ENCODE assay signal across 8 cellular contexts in genomic region chr14:21309238-21309636, GRCh38. TPM values are rescaled to one million over a fixed set of nuclear protein-coding genes. Genes with fewer than 3 reads are reported as not detected.
A peak's percentile ranks its signal among the peaks of the same experiment; 100 is the strongest.
DNase-seq lines count a peak whose midpoint lies in the region; ATAC-seq, FAIRE-seq and TF ChIP-seq lines count a peak whose summit lies in the region.

No MANE protein-coding gene starts in this region.

- ATAC-seq in HepG2, result no peak
- ATAC-seq in thoracic aorta (ENCODE audit: insufficient number of reproducible peaks, low FRiP score, low read depth), result no peak
- ATAC-seq in esophagus mucosa, result no peak

- POLR2A ChIA-PET in HepG2 (lab: Yijun Ruan, JAX), result interaction anchor here (0.8 to 2.8 kb wide), 14 partner anchors 11 to 202 kb away, joined by 3 to 11 read pairs (median 4); partner anchors contain the start of genes CHD8 and METTL3

- peaks cover 12% of the 10 kb centered on the region for H3K27me3 ChIP-seq in adipocyte (replicated peaks; ENCODE audit: control insufficient read depth, insufficient read depth, low read length)
- H3K27me3 ChIP-seq in HepG2 (ENCODE audit: control insufficient read depth in 1 of 2, insufficient read depth in 2 of 2, low read length in 2 of 2), result no peaks in the 10 kb centered on the region; a peak in 1 of 5 replicates
- H3K27me3 ChIP-seq in thoracic aorta (replicated peaks; ENCODE audit: insufficient read depth), result no peaks in the 10 kb centered on the region

- H3K4me1 ChIP-seq in adipocyte (ENCODE audit: control insufficient read depth, insufficient read depth, low read length) (peaks cover 5% of the 10 kb centered on the region), HepG2 (ENCODE audit: insufficient read depth, low read length) (peaks cover 43% of the 10 kb centered on the region), thoracic aorta (ENCODE audit: control insufficient read depth in 1 of 2, low read depth in 2 of 2) (peaks cover 0 to 7% of the 10 kb centered on the region in 2 donors)

- TF ChIP-seq RAD21 in HepG2 (CRISPR knock-in tag; IDR thresholded peaks at IDR 0.05), result no peak

- no peak overlapping the region for H3K9ac ChIP-seq in adipocyte (ENCODE audit: low read length)
- peak overlapping the region; percentile 58 for H3K9ac ChIP-seq in HepG2 (ENCODE audit: insufficient read depth, low read depth, low read length)

- H3K9me3 ChIP-seq in adipocyte (ENCODE audit: control insufficient read depth, low read length) (no peaks in the 10 kb centered on the region), HepG2 (ENCODE audit: low read length) (no peaks in the 10 kb centered on the region), thoracic aorta (no peaks in the 10 kb centered on the region)

- in situ Hi-C loops in HepG2 (cut with HindIII; ENCODE audit: extremely low pct_ligation_motif_present, low pct_unique_long_range_greater_than_20kb), result no loop called here

- peak overlapping the region; percentile 33 for H2AFZ ChIP-seq in HepG2 (ENCODE audit: low read length)

- BruUV-seq in HepG2 (replicated peaks; lab: Mats Ljungman, UMichigan), result TSS peak; percentile 88

- H3K9me3 Mint-ChIP-seq in activated T-cell treated with anti-CD3 and anti-CD28 coated beads, Interleukin-2, amount 50 U/mL, for 24 hours, result peaks cover 3% of the 10 kb centered on the region

- H3K36me3 ChIP-seq in adipocyte (ENCODE audit: control insufficient read depth, insufficient read depth, low read length, severe bottlenecking) (no peaks in the 10 kb centered on the region), HepG2 (replicated peaks in 1 of 2; ENCODE audit: control insufficient read depth in 1 of 2, insufficient read depth in 2 of 2, low read length in 2 of 2) (no peaks in the 10 kb centered on the region), thoracic aorta (no peaks in the 10 kb centered on the region)

- H3K4me2 ChIP-seq in HepG2 (ENCODE audit: low read depth, low read length), result peak overlapping the region; percentile 94

- no peak for DNase-seq in activated T-cell treated with anti-CD3 and anti-CD28 coated beads, Interleukin-2, amount 50 U/mL, for 24 hours
- DNase-seq in activated T-cell treated with anti-CD3 and anti-CD28 coated beads for 4 hours, result no peak
- DNase-seq in adipocyte (ENCODE audit: low read depth), result no peak
- DNase-seq in HepG2 (ENCODE audit: low spot score), result no peak
- DNase-seq in thoracic aorta (ENCODE audit: low spot score), result no peak
- no peak for DNase-seq in dedifferentiated amniotic fluid mesenchymal stem cell (ENCODE audit: extremely low spot score)
- no peak for DNase-seq in NCI-H345 (lab: John Stamatoyannopoulos, UW)

- H3K27ac ChIP-seq in HepG2 (ENCODE audit: extremely low read length, insufficient read depth, low read length) (peak overlapping the region; percentile 88), thoracic aorta (no peak overlapping the region)

- no peaks in the 10 kb centered on the region for H3K36me3 Mint-ChIP-seq in activated T-cell treated with anti-CD3 and anti-CD28 coated beads, Interleukin-2, amount 50 U/mL, for 24 hours (ENCODE audit: low read depth)

- TF ChIP-seq POLR2A in HepG2 (IDR thresholded peaks at IDR 0.05; ENCODE audit: insufficient read depth in 1 of 2, low read depth in 2 of 2, low read length in 2 of 2), result no peak

- CTCF ChIA-PET in HepG2 (lab: Yijun Ruan, JAX; ENCODE audit: low intra/inter-chr PET ratio, low total read pairs), result no interaction called here

- H3K4me3 Mint-ChIP-seq in activated T-cell treated with anti-CD3 and anti-CD28 coated beads, Interleukin-2, amount 50 U/mL, for 24 hours, result peak overlapping the region; percentile 66

- intact Hi-C loops in HepG2 (cut with micrococcal nuclease; ENCODE audit: unreplicated experiment), result loop anchor here (2.0 kb wide), 1 partner anchor 40 kb away; the partner anchor contains the start of gene HNRNPC

- FAIRE-seq in HepG2 (lab: Jason Lieb, UNC), result no peak

- H3K27me3 Mint-ChIP-seq in activated T-cell treated with anti-CD3 and anti-CD28 coated beads, Interleukin-2, amount 50 U/mL, for 24 hours, result no peaks in the 10 kb centered on the region

- 91% methylated on average over 8 of the region's 8 CpGs for WGBS in HepG2 (ENCODE audit: low lambda C conversion rate)

- H4K20me1 ChIP-seq in HepG2 (ENCODE audit: insufficient read depth, low read length), result no peaks in the 10 kb centered on the region

- peaks cover 23% of the 10 kb centered on the region for H3K4me1 Mint-ChIP-seq in activated T-cell treated with anti-CD3 and anti-CD28 coated beads, Interleukin-2, amount 50 U/mL, for 24 hours (ENCODE audit: low read depth)

- TF ChIP-seq CTCF in HepG2 (CRISPR knock-in tag; IDR thresholded peaks at IDR 0.05) (no peak), thoracic aorta (IDR thresholded peaks at IDR 0.05) (no peak)

- no peaks in the 10 kb centered on the region for H3K79me2 ChIP-seq in HepG2 (ENCODE audit: insufficient read depth, low read length)

- peak overlapping the region; percentile 85 for H3K27ac Mint-ChIP-seq in activated T-cell treated with anti-CD3 and anti-CD28 coated beads, Interleukin-2, amount 50 U/mL, for 24 hours

- peak overlapping the region; percentile 75 for H3K4me3 ChIP-seq in adipocyte (ENCODE audit: low read length)
- H3K4me3 ChIP-seq in HepG2 (replicated peaks in 1 of 3; ENCODE audit: insufficient read depth in 1 of 3, low read depth in 2 of 3, low read length in 3 of 3), result peak overlapping the region in 2 of 3 experiments; percentile 15 to 70; a peak in 3 of 6 replicates
- H3K4me3 ChIP-seq in thoracic aorta, result peak overlapping the region; percentile 52

- TF ChIP-seq EP300 in HepG2 (IDR thresholded peaks at IDR 0.05; ENCODE audit: low read depth in 2 of 2, low read length in 2 of 2) (no peak), HepG2 (CRISPR knock-in tag; IDR thresholded peaks at IDR 0.05; ENCODE audit: borderline replicate concordance) (no peak)

TF ChIP-seq in HepG2, 621 proteins besides CTCF, POLR2A, EP300 and RAD21 (continues in another document):
- TF ChIP-seq BORCS8-MEF2B (CRISPR knock-in tag; IDR thresholded peaks at IDR 0.05), result no peak; the same call in 1 of the 2 replicates
- TF ChIP-seq ZNF12 (CRISPR knock-in tag; IDR thresholded peaks at IDR 0.05), result no peak

RNA-seq across cellular contexts. Expression of gene RPGRIP1, which starts 29.4 kb away (rescaled TPM):
- total RNA-seq in HepG2 (2016; rRNA removed; fragmentation: Illumina TruSeq; extraction: Trizol) (0.10 and 0.13 TPM in 2 replicates), thoracic aorta (not detected), esophagus mucosa (not detected)
- total RNA-seq in HepG2 (2016; cell fraction: cytosol; rRNA removed; fragmentation: Illumina TruSeq; extraction: Trizol; ENCODE audit: low read depth), result 0.09 TPM in 1 of 2 replicates, not detected in the other
- total RNA-seq in HepG2 (2016; cell fraction: insoluble cytoplasmic fraction; rRNA removed; fragmentation: Illumina TruSeq; extraction: Trizol), result 0.48 and 0.67 TPM in 2 replicates
- total RNA-seq in HepG2 (2016; cell fraction: membrane; rRNA removed; fragmentation: Illumina TruSeq; extraction: Trizol), result 0.15 and 0.17 TPM in 2 replicates
- total RNA-seq in HepG2 (2016; cell fraction: nucleus; rRNA removed; fragmentation: Illumina TruSeq; extraction: Trizol), result 0.22 and 0.50 TPM in 2 replicates
- polyA plus RNA-seq in HepG2 (2011; rRNA removed), result 0.47 and 1.1 TPM in 2 replicates
- polyA plus RNA-seq in HepG2 (2011; cell fraction: cytosol; rRNA removed), result 0.14 and 0.17 TPM in 2 replicates
- 0.58 and 1.4 TPM in 2 replicates for polyA plus RNA-seq in HepG2 (2011; cell fraction: nucleus; rRNA removed)
- polyA plus RNA-seq in HepG2 (2012), result 0.57 and 0.58 TPM in 2 replicates
- not detected in 2 replicates for polyA plus RNA-seq in HepG2 (2016; cell fraction: cytosol; fragmentation: Illumina TruSeq; extraction: Trizol; ENCODE audit: low read depth)
- 0.07 and 0.12 TPM in 2 replicates for polyA plus RNA-seq in HepG2 (2016; cell fraction: insoluble cytoplasmic fraction; fragmentation: Illumina TruSeq; extraction: Trizol; ENCODE audit: low read depth)
- polyA plus RNA-seq in HepG2 (2016; cell fraction: membrane; fragmentation: Illumina TruSeq; extraction: Trizol; ENCODE audit: low read depth), result 0.08 TPM in 1 of 2 replicates, not detected in the other
- polyA plus RNA-seq in HepG2 (2016; cell fraction: nucleus; fragmentation: Illumina TruSeq; extraction: Trizol; ENCODE audit: insufficient read depth, low read depth), result 0.47 and 1.6 TPM in 2 replicates
- polyA minus RNA-seq in HepG2 (2011; rRNA and poly(A)+ RNA removed; ENCODE audit: low replicate concordance), result 0.26 TPM in 1 of 2 replicates, not detected in the other
- 0.53 TPM in 1 of 2 replicates, not detected in the other for polyA minus RNA-seq in HepG2 (2011; cell fraction: cytosol; rRNA and poly(A)+ RNA removed)
- polyA minus RNA-seq in HepG2 (2011; cell fraction: nucleus; rRNA and poly(A)+ RNA removed), result 0.64 and 4.0 TPM in 2 replicates

RNA-seq across cellular contexts. Expression of gene HNRNPC, which starts 40.0 kb away (rescaled TPM):
- total RNA-seq in HepG2 (2016; rRNA removed; fragmentation: Illumina TruSeq; extraction: Trizol), result 1,099 and 1,563 TPM in 2 replicates
- total RNA-seq in HepG2 (2016; cell fraction: cytosol; rRNA removed; fragmentation: Illumina TruSeq; extraction: Trizol; ENCODE audit: low read depth), result 272 and 305 TPM in 2 replicates
- total RNA-seq in HepG2 (2016; cell fraction: insoluble cytoplasmic fraction; rRNA removed; fragmentation: Illumina TruSeq; extraction: Trizol), result 1,110 and 1,631 TPM in 2 replicates
- 374 and 422 TPM in 2 replicates for total RNA-seq in HepG2 (2016; cell fraction: membrane; rRNA removed; fragmentation: Illumina TruSeq; extraction: Trizol)
- 741 and 752 TPM in 2 replicates for total RNA-seq in HepG2 (2016; cell fraction: nucleus; rRNA removed; fragmentation: Illumina TruSeq; extraction: Trizol)
- polyA plus RNA-seq in HepG2 (2011; rRNA removed), result 577 and 628 TPM in 2 replicates
- polyA plus RNA-seq in HepG2 (2011; cell fraction: cytosol; rRNA removed), result 344 and 442 TPM in 2 replicates
- polyA plus RNA-seq in HepG2 (2011; cell fraction: nucleus; rRNA removed), result 155 and 197 TPM in 2 replicates
- 523 and 611 TPM in 2 replicates for polyA plus RNA-seq in HepG2 (2012)
- 145 and 154 TPM in 2 replicates for polyA plus RNA-seq in HepG2 (2016; cell fraction: cytosol; fragmentation: Illumina TruSeq; extraction: Trizol; ENCODE audit: low read depth)
- polyA plus RNA-seq in HepG2 (2016; cell fraction: insoluble cytoplasmic fraction; fragmentation: Illumina TruSeq; extraction: Trizol; ENCODE audit: low read depth), result 1,519 and 1,675 TPM in 2 replicates
- polyA plus RNA-seq in HepG2 (2016; cell fraction: membrane; fragmentation: Illumina TruSeq; extraction: Trizol; ENCODE audit: low read depth), result 281 and 312 TPM in 2 replicates
- 695 and 708 TPM in 2 replicates for polyA plus RNA-seq in HepG2 (2016; cell fraction: nucleus; fragmentation: Illumina TruSeq; extraction: Trizol; ENCODE audit: insufficient read depth, low read depth)
- 720 and 1,084 TPM in 2 replicates for polyA minus RNA-seq in HepG2 (2011; rRNA and poly(A)+ RNA removed; ENCODE audit: low replicate concordance)
- 262 and 282 TPM in 2 replicates for polyA minus RNA-seq in HepG2 (2011; cell fraction: cytosol; rRNA and poly(A)+ RNA removed)
- 891 and 939 TPM in 2 replicates for polyA minus RNA-seq in HepG2 (2011; cell fraction: nucleus; rRNA and poly(A)+ RNA removed)
- total RNA-seq in thoracic aorta, result 100 to 1,000 TPM; 208 to 422 TPM
- total RNA-seq in esophagus mucosa, result 415 TPM
